In genomic region chr9:78236511-78236950, GRCh38 we compare ENCODE assay signal across 8 cellular contexts. TPM values are rescaled to one million over a fixed set of nuclear protein-coding genes. Genes with fewer than 3 reads are reported as not detected.
DNase-seq lines count a peak whose midpoint lies in the region; ATAC-seq lines count a peak whose summit lies in the region.

No MANE protein-coding gene starts in this region.

- H3K27me3 ChIP-seq in NT2/D1 (ENCODE audit: insufficient read depth, insufficient read length), result no peaks in the 10 kb centered on the region

- peak overlapping the region in 1 of 2 donors; percentile 91 for H3K4me3 Mint-ChIP-seq in activated T-cell treated with anti-CD3 and anti-CD28 coated beads, Interleukin-2, amount 50 U/mL, for 72 hours
- H3K4me3 Mint-ChIP-seq in effector memory CD8-positive, alpha-beta T cell, result peak overlapping the region in 1 of 2 donors; percentile 94
- H3K4me3 Mint-ChIP-seq in naive B cell, result peak overlapping the region in 3 of 8 donors; percentile 95 to 99 (median 96)

- H3K36me3 Mint-ChIP-seq in activated T-cell treated with anti-CD3 and anti-CD28 coated beads, Interleukin-2, amount 50 U/mL, for 72 hours (ENCODE audit: insufficient read depth in 2 of 2), result peaks cover 6 to 10% of the 10 kb centered on the region in 2 donors
- H3K36me3 Mint-ChIP-seq in effector memory CD8-positive, alpha-beta T cell (ENCODE audit: insufficient read depth), result peaks cover 14% of the 10 kb centered on the region
- H3K36me3 Mint-ChIP-seq in naive B cell, result peaks cover 0 to 15% of the 10 kb centered on the region in 2 donors

- peak overlapping the region; percentile 94 for H3K9ac ChIP-seq in NT2/D1 (ENCODE audit: insufficient read length, low read depth)

- H3K9me3 ChIP-seq in NT2/D1 (ENCODE audit: insufficient read depth, low read length), result no peaks in the 10 kb centered on the region

- no peaks in the 10 kb centered on the region for H3K9me3 Mint-ChIP-seq in activated T-cell treated with anti-CD3 and anti-CD28 coated beads, Interleukin-2, amount 50 U/mL, for 72 hours
- no peaks in the 10 kb centered on the region for H3K9me3 Mint-ChIP-seq in effector memory CD8-positive, alpha-beta T cell
- no peaks in the 10 kb centered on the region for H3K9me3 Mint-ChIP-seq in naive B cell

- peaks cover 30% of the 10 kb centered on the region for H3K36me3 ChIP-seq in NT2/D1 (ENCODE audit: insufficient read depth, insufficient read length, low read length)

- no peaks in the 10 kb centered on the region for H3K27me3 Mint-ChIP-seq in activated T-cell treated with anti-CD3 and anti-CD28 coated beads, Interleukin-2, amount 50 U/mL, for 72 hours (ENCODE audit: low read depth)
- H3K27me3 Mint-ChIP-seq in effector memory CD8-positive, alpha-beta T cell, result no peaks in the 10 kb centered on the region
- H3K27me3 Mint-ChIP-seq in naive B cell, result no peaks in the 10 kb centered on the region

- H3K4me1 Mint-ChIP-seq in activated T-cell treated with anti-CD3 and anti-CD28 coated beads, Interleukin-2, amount 50 U/mL, for 72 hours (ENCODE audit: low read depth), result peaks cover 33% of the 10 kb centered on the region
- peaks cover 33 to 46% of the 10 kb centered on the region in 2 donors for H3K4me1 Mint-ChIP-seq in effector memory CD8-positive, alpha-beta T cell (ENCODE audit: low read depth in 2 of 2)
- peaks cover 18 to 36% (median 27%) of the 10 kb centered on the region in 3 donors for H3K4me1 Mint-ChIP-seq in naive B cell

- no peak for DNase-seq in activated T-cell treated with anti-CD3 and anti-CD28 coated beads, Interleukin-2, amount 50 U/mL, for 72 hours
- DNase-seq in activated T-cell treated with anti-CD3 and anti-CD28 coated beads, Interleukin-2, amount 50 U/mL, for 1 hour, result no peak
- DNase-seq in NT2/D1 (ENCODE audit: low read depth, low spot score) (no peak), naive B cell (no peak), retina (no peak), NOMO-1 (lab: John Stamatoyannopoulos, UW; ENCODE audit: unreplicated experiment in 2 of 2) (no peak)
- DNase-seq in effector memory CD8-positive, alpha-beta T cell, result no peak

- ATAC-seq in activated T-cell treated with anti-CD3 and anti-CD28 coated beads, Interleukin-2, amount 50 U/mL, for 72 hours (replicated peaks in 1 of 2), result peak; percentile 5 to 13
- ATAC-seq in HG02884 (IDR thresholded peaks at IDR 0.05; ENCODE audit: unreplicated experiment) (peak; percentile 8), naive B cell (ENCODE audit: low read depth in 2 of 2) (no peak)
- peak; percentile 0 for ATAC-seq in effector memory CD8-positive, alpha-beta T cell (replicated peaks)

- peak overlapping the region; percentile 88 for H3K4me3 ChIP-seq in NT2/D1 (ENCODE audit: insufficient read length, low read depth)

- peak overlapping the region; percentile 27 for H3K27ac Mint-ChIP-seq in activated T-cell treated with anti-CD3 and anti-CD28 coated beads, Interleukin-2, amount 50 U/mL, for 72 hours
- peak overlapping the region; percentile 94 to 96 for H3K27ac Mint-ChIP-seq in effector memory CD8-positive, alpha-beta T cell
- H3K27ac Mint-ChIP-seq in naive B cell, result peak overlapping the region; percentile 38 to 92 (median 70)

- H3K4me1 ChIP-seq in NT2/D1 (ENCODE audit: insufficient read depth, insufficient read length), result no peaks in the 10 kb centered on the region

RNA-seq across cellular contexts. Expression of gene CEP78, which starts 0.7 kb away (rescaled TPM):
- 10 to 100 TPM; 42.3 to 43.6 TPM for total RNA-seq in activated T-cell treated with anti-CD3 and anti-CD28 coated beads, Interleukin-2, amount 50 U/mL, for 72 hours
- polyA plus RNA-seq in naive B cell (ENCODE audit: low read depth in 6 of 6), result 10 to 100 TPM in 5 of 6 donors, 1 to 10 TPM in 1; 6.1 to 14.9 (median 13.1) TPM

Comparison
In these comparisons a context has a peak if more than half of its experiments do, and no peak if none do; other contexts are left out.
1. ATAC-seq: peak in activated T-cell treated with anti-CD3 and anti-CD28 coated beads, Interleukin-2, amount 50 U/mL, for 72 hours (2 of 2), HG02884 (single experiment) and effector memory CD8-positive, alpha-beta T cell (single experiment); none in naive B cell (0 of 2).
2. H3K27ac Mint-ChIP-seq: peak in every context shown above with its lines; median percentile 95 in effector memory CD8-positive, alpha-beta T cell; 70 in naive B cell; 27 in activated T-cell treated with anti-CD3 and anti-CD28 coated beads, Interleukin-2, amount 50 U/mL, for 72 hours.